8 cellular contexts compared by ENCODE assay signal in genomic region chr1:170074250-170075157, GRCh38. TPM values are rescaled to one million over a fixed set of nuclear protein-coding genes. Genes with fewer than 3 reads are reported as not detected.
DNase-seq lines count a peak whose midpoint lies in the region; ATAC-seq lines count a peak whose summit lies in the region.

TSS of gene KIFAP3 (minus strand) at chr1:170074695. CDS start at chr1:170074467, 228 bp downstream.

- no peaks in the 10 kb centered on the region for H3K36me3 ChIP-seq in effector memory CD4-positive, alpha-beta T cell (ENCODE audit: control insufficient read depth, insufficient read depth, low read length)

- H3K4me1 ChIP-seq in effector memory CD4-positive, alpha-beta T cell (ENCODE audit: control insufficient read depth, insufficient read depth, low read length, poor library complexity, severe bottlenecking) = peaks cover 4% of the 10 kb centered on the region

- H3K4me3 ChIP-seq in effector memory CD4-positive, alpha-beta T cell (ENCODE audit: insufficient read depth, low read depth, low read length, poor library complexity, severe bottlenecking) = peak within 1 kb of the TSS; percentile 83

- no peaks in the 10 kb centered on the region for H3K27me3 ChIP-seq in effector memory CD4-positive, alpha-beta T cell (replicated peaks; ENCODE audit: control insufficient read depth, insufficient read depth, low read length, poor library complexity, severe bottlenecking)

- peak within 1 kb of the TSS; percentile 83 for H3K27ac ChIP-seq in effector memory CD4-positive, alpha-beta T cell (ENCODE audit: insufficient read depth, low read length, poor library complexity, severe bottlenecking)

- no peaks in the 10 kb centered on the region for H3K9me3 ChIP-seq in effector memory CD4-positive, alpha-beta T cell (ENCODE audit: control insufficient read depth, low read length)

- peak; percentile 99 for ATAC-seq in GM19467 (IDR thresholded peaks at IDR 0.05; ENCODE audit: unreplicated experiment)

- POLR2A ChIA-PET in activated CD8-positive, alpha-beta memory T cell treated with anti-CD3 and anti-CD28 coated beads for 36 hours (lab: Charles Lee) = no interaction called here

- peak; percentile 100 for DNase-seq in CMK (ENCODE audit: low read depth)
- peak; percentile 94 for DNase-seq in HS-5 (ENCODE audit: low read depth)
- DNase-seq in NK-92 treated with Interleukin-12 subunit alpha and Interleukin-12 subunit beta, amount 100 ng/mL, for 24 hours (lab: John Stamatoyannopoulos, UW) = peak; percentile 98
- peak; percentile 93 to 94 (median 93) for DNase-seq in effector memory CD4-positive, alpha-beta T cell
- peak; percentile 98 for DNase-seq in medulla oblongata (ENCODE audit: extremely low spot score)
- peak; percentile 91 for DNase-seq in stimulated activated CD8-positive, alpha-beta memory T cell treated with anti-CD3 and anti-CD28 coated beads, Interleukin-12 subunit alpha, Interleukin-12 subunit beta, amount 100 ng/mL, for 24 hours (ENCODE audit: extremely low read depth)

- CTCF ChIA-PET in activated CD8-positive, alpha-beta memory T cell treated with anti-CD3 and anti-CD28 coated beads for 36 hours (lab: Charles Lee) = no interaction called here

RNA-seq across cellular contexts. Expression of gene KIFAP3, which starts in this region (rescaled TPM):
- total RNA-seq in activated CD8-positive, alpha-beta memory T cell treated with anti-CD3 and anti-CD28 coated beads for 36 hours = 10 to 100 TPM; 20.2 to 21.6 TPM

Comparison
In these comparisons a context has a peak if more than half of its experiments do, and no peak if none do; other contexts are left out.
1. Peak in every context shown above with its lines: DNase-seq, ATAC-seq, H3K4me3 ChIP-seq and H3K27ac ChIP-seq.